ENCODE assay signal across 15 cellular contexts in the genomic region with DNA sequence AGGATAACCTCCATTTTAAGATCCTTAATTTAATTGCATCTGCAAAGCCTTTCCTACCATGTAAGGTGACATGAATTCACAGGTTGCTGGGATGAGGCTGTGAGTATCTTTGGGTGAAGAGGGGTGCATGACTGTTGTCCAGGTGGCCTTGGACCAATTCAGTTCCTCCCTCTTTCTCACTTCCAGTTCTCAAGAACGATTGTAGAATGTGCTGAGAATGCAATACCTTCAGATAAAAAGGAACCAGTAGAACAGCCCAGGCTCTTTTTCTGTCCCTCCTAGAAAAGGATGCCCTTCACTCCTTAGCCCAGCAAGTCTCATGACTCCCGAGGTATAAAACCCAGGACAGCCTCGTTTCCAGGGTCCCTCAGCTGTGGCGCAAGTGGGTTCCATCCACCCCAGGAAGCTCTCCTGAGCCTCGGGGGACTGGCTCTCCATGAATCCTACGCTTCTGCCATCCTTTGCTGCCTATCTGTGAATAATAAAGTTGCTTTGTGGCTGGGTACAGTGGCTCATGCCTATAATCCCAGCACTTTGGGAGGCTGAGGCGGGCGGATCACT.
DNase-seq lines count a peak whose midpoint lies in the region; ATAC-seq, FAIRE-seq and TF ChIP-seq lines count a peak whose summit lies in the region.
"Had no signal": no experiment of that assay in that cellular context is flagged by ENCODE, and none has a peak within 500 bp of the region (broad histone marks: within the 10 kb centered on the region; RNA-seq: fewer than 3 reads in every experiment).

No MANE protein-coding gene starts in this region.

- no peaks in the 10 kb centered on the region for H3K79me2 ChIP-seq in HepG2 (ENCODE audit: insufficient read depth, low read length)

- no peak overlapping the region for H3K9ac ChIP-seq in HepG2 (ENCODE audit: insufficient read depth, low read depth, low read length)
- no peak overlapping the region for H3K9ac ChIP-seq in colonic mucosa (ENCODE audit: low read depth in 2 of 2, low read length in 2 of 2)

- no peak overlapping the region for H3K4me2 ChIP-seq in HepG2 (ENCODE audit: low read depth, low read length)

- no peak for FAIRE-seq in HepG2 (lab: Jason Lieb, UNC)
- FAIRE-seq: A204.1, H54, HTR-8/SVneo had no signal

- H3K9me3 ChIP-seq in HepG2 (ENCODE audit: low read length), result no peaks in the 10 kb centered on the region
- H3K9me3 ChIP-seq in right lobe of liver, result no peaks in the 10 kb centered on the region
- H3K9me3 ChIP-seq in esophagus squamous epithelium, result no peaks in the 10 kb centered on the region
- H3K9me3 ChIP-seq in colonic mucosa, result no peaks in the 10 kb centered on the region

- in situ Hi-C loops in HepG2 (cut with HindIII; ENCODE audit: extremely low pct_ligation_motif_present, low pct_unique_long_range_greater_than_20kb), result no loop called here
- in situ Hi-C loops in GM13976 (cut with MboI; ENCODE audit: low sequenced_read_pairs, unreplicated experiment), result no loop called here

- TF ChIP-seq CTCF in HepG2 (CRISPR knock-in tag; IDR thresholded peaks at IDR 0.05), result no peak
- no peak for TF ChIP-seq CTCF in right lobe of liver (IDR thresholded peaks at IDR 0.05)
- no peak for TF ChIP-seq CTCF in VCaP (conservative IDR thresholded peaks at IDR 0.05)
- TF ChIP-seq CTCF in esophagus squamous epithelium (IDR thresholded peaks at IDR 0.05), result no peak
- no peak for TF ChIP-seq CTCF in colonic mucosa (IDR thresholded peaks at IDR 0.05)
- no peak for TF ChIP-seq CTCF in GM13976 (IDR thresholded peaks at IDR 0.05; ENCODE audit: borderline replicate concordance, control extremely low read depth, extremely low read depth, insufficient read depth, missing control alignments)

- H3K36me3 ChIP-seq in HepG2 (replicated peaks in 1 of 2; ENCODE audit: control insufficient read depth in 1 of 2, insufficient read depth in 2 of 2, low read length in 2 of 2) (no peaks in the 10 kb centered on the region), right lobe of liver (no peaks in the 10 kb centered on the region), esophagus squamous epithelium (no peaks in the 10 kb centered on the region), colonic mucosa (no peaks in the 10 kb centered on the region)

- H3K4me1 ChIP-seq in HepG2 (ENCODE audit: insufficient read depth, low read length), result no peaks in the 10 kb centered on the region
- no peaks in the 10 kb centered on the region for H3K4me1 ChIP-seq in right lobe of liver
- H3K4me1 ChIP-seq in esophagus squamous epithelium, result peaks cover 13 to 52% (median 17%) of the 10 kb centered on the region in 3 donors
- H3K4me1 ChIP-seq in colonic mucosa, result no peaks in the 10 kb centered on the region

- H3K27me3 ChIP-seq in HepG2 (ENCODE audit: control insufficient read depth in 1 of 2, insufficient read depth in 2 of 2, low read length in 2 of 2) (peaks cover 4 to 5% of the 10 kb centered on the region in 2 experiments; a peak in 2 of 5 replicates), right lobe of liver (no peaks in the 10 kb centered on the region), esophagus squamous epithelium (no peaks in the 10 kb centered on the region), colonic mucosa (no peaks in the 10 kb centered on the region)

- TF ChIP-seq POLR2A in HepG2 (IDR thresholded peaks at IDR 0.05; ENCODE audit: insufficient read depth in 1 of 2, low read depth in 2 of 2, low read length in 2 of 2) (no peak), right lobe of liver (IDR thresholded peaks at IDR 0.05) (no peak), esophagus squamous epithelium (IDR thresholded peaks at IDR 0.05) (no peak)

- WGBS in HepG2 (ENCODE audit: low lambda C conversion rate), result 31% methylated on average over 8 of the region's 8 CpGs
- 71% methylated on average over 8 of the region's 8 CpGs for WGBS in right lobe of liver (ENCODE audit: insufficient coverage, low coverage, low lambda C conversion rate, missing lambda C conversion rate)
- WGBS in esophagus squamous epithelium, 2 donors, result 50 to 56% methylated on average over 4 to 5 of the region's 8 CpGs

- H4K20me1 ChIP-seq in HepG2 (ENCODE audit: insufficient read depth, low read length), result no peaks in the 10 kb centered on the region

- no peak for DNase-seq in HepG2 (ENCODE audit: low spot score)
- no peak for DNase-seq in right lobe of liver
- no peak for DNase-seq in esophagus squamous epithelium (lab: John Stamatoyannopoulos, UW)
- DNase-seq in colonic mucosa, result no peak
- no peak for DNase-seq in activated CD4-positive, CD25-positive, alpha-beta regulatory T cell treated with anti-CD3 and anti-CD28 coated beads, Interleukin-2, amount 50 U/mL, for 72 hours
- no peak for DNase-seq in GM13976 (ENCODE audit: low spot score)
- DNase-seq: CD8-positive, alpha-beta T cell; COR-L47; DMS53; GF-D8 had no signal

- H2AFZ ChIP-seq in HepG2 (ENCODE audit: low read length), result no peak overlapping the region

- H3K4me3 ChIP-seq in HepG2 (replicated peaks in 1 of 3; ENCODE audit: insufficient read depth in 1 of 3, low read depth in 2 of 3, low read length in 3 of 3) (no peak overlapping the region), right lobe of liver (no peak overlapping the region), esophagus squamous epithelium (no peak overlapping the region), colonic mucosa (no peak overlapping the region)

- intact Hi-C loops in HepG2 (cut with micrococcal nuclease; ENCODE audit: unreplicated experiment), result no loop called here
- intact Hi-C loops in right lobe of liver (cut with DNase I), result no loop called here
- intact Hi-C loops in esophagus squamous epithelium (cut with DNase I), result no loop called here
- intact Hi-C loops in colonic mucosa (cut with DNase I), result no loop called here

- H3K27ac ChIP-seq in HepG2 (ENCODE audit: extremely low read length, insufficient read depth, low read length), result no peak overlapping the region
- H3K27ac ChIP-seq in right lobe of liver, result no peak overlapping the region
- peak overlapping the region; percentile 38; the same call in 1 of the 2 replicates for H3K27ac ChIP-seq in VCaP
- peak overlapping the region in 3 of 4 donors; percentile 21 to 77 (median 76) for H3K27ac ChIP-seq in esophagus squamous epithelium
- H3K27ac ChIP-seq in colonic mucosa, result no peak overlapping the region

- POLR2A ChIA-PET in HepG2 (lab: Yijun Ruan, JAX), result no interaction called here

- CTCF ChIA-PET in HepG2 (lab: Yijun Ruan, JAX; ENCODE audit: low intra/inter-chr PET ratio, low total read pairs), result no interaction called here

- TF ChIP-seq EP300 in HepG2 (IDR thresholded peaks at IDR 0.05; ENCODE audit: low read depth in 2 of 2, low read length in 2 of 2), result no peak
- TF ChIP-seq EP300 in HepG2 (CRISPR knock-in tag; IDR thresholded peaks at IDR 0.05; ENCODE audit: borderline replicate concordance), result no peak

- no peak for ATAC-seq in HepG2
- no peak for ATAC-seq in right lobe of liver
- ATAC-seq: CD8-positive, alpha-beta T cell; HCT116 had no signal

- no peak for TF ChIP-seq RAD21 in HepG2 (CRISPR knock-in tag; IDR thresholded peaks at IDR 0.05)

- BruUV-seq in HepG2 (replicated peaks; lab: Mats Ljungman, UMichigan), result no TSS peak

TF ChIP-seq in HepG2, 621 proteins besides CTCF, POLR2A, EP300 and RAD21:
- TF ChIP-seq, protein P1, sequence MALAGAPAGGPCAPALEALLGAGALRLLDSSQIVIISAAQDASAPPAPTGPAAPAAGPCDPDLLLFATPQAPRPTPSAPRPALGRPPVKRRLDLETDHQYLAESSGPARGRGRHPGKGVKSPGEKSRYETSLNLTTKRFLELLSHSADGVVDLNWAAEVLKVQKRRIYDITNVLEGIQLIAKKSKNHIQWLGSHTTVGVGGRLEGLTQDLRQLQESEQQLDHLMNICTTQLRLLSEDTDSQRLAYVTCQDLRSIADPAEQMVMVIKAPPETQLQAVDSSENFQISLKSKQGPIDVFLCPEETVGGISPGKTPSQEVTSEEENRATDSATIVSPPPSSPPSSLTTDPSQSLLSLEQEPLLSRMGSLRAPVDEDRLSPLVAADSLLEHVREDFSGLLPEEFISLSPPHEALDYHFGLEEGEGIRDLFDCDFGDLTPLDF (CRISPR knock-in tag; IDR thresholded peaks at IDR 0.05), result no peak
- TF ChIP-seq NFE2L2 (IDR thresholded peaks at IDR 0.05; ENCODE audit: low read length) (no peak), MAFK (conservative IDR thresholded peaks at IDR 0.05 in 1 of 2, IDR thresholded peaks at IDR 0.05 in 1 of 2; ENCODE audit: low read length in 2 of 2) (peak; percentile 30 to 56; a peak in 2 of 4 replicates)
- TF ChIP-seq, protein P2, sequence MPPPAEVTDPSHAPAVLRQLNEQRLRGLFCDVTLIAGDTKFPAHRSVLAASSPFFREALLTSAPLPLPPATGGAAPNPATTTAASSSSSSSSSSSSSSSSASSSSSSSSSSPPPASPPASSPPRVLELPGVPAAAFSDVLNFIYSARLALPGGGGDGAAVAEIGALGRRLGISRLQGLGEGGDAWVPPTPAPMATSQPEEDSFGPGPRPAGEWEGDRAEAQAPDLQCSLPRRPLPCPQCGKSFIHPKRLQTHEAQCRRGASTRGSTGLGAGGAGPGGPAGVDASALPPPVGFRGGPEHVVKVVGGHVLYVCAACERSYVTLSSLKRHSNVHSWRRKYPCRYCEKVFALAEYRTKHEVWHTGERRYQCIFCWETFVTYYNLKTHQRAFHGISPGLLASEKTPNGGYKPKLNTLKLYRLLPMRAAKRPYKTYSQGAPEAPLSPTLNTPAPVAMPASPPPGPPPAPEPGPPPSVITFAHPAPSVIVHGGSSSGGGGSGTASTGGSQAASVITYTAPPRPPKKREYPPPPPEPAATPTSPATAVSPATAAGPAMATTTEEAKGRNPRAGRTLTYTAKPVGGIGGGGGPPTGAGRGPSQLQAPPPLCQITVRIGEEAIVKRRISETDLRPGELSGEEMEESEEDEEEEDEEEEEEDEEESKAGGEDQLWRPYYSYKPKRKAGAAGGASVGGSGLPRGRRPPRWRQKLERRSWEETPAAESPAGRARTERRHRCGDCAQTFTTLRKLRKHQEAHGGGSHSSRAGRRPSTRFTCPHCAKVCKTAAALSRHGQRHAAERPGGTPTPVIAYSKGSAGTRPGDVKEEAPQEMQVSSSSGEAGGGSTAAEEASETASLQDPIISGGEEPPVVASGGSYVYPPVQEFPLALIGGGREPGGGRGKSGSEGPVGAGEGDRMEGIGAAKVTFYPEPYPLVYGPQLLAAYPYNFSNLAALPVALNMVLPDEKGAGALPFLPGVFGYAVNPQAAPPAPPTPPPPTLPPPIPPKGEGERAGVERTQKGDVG (CRISPR knock-in tag; IDR thresholded peaks at IDR 0.05; ENCODE audit: borderline replicate concordance), result no peak

Comparison
In these comparisons a context has a peak if more than half of its experiments do, and no peak if none do; other contexts are left out.
1. H3K27ac ChIP-seq: peak in VCaP (single experiment) and esophagus squamous epithelium (3 of 4); none in HepG2 (single experiment), right lobe of liver (0 of 3) and colonic mucosa (single experiment).